8 cellular contexts compared by ENCODE assay signal in genomic region chr1:178055779-178056471, GRCh38. TPM values are rescaled to one million over a fixed set of nuclear protein-coding genes. Genes with fewer than 3 reads are reported as not detected.
DNase-seq lines count a peak whose midpoint lies in the region; ATAC-seq and TF ChIP-seq lines count a peak whose summit lies in the region.

No MANE protein-coding gene starts in this region.

- CTCF ChIA-PET in CD4-positive, alpha-beta T cell (lab: Charles Lee) = no interaction called here

- peaks cover 17% of the 10 kb centered on the region for H3K4me1 ChIP-seq in stomach smooth muscle (ENCODE audit: control insufficient read depth, insufficient read depth, low read length)

- H3K4me3 ChIP-seq in stomach smooth muscle (ENCODE audit: low read length in 2 of 2) = no peak overlapping the region

- intact Hi-C loops in CD4-positive, alpha-beta T cell (cut with DNase I, micrococcal nuclease) = no loop called here

- H3K9me3 ChIP-seq in stomach smooth muscle (ENCODE audit: control insufficient read depth in 2 of 2, low read length in 2 of 2) = no peaks in the 10 kb centered on the region
- H3K9me3 ChIP-seq in CD4-positive, alpha-beta T cell (ENCODE audit: control insufficient read depth, low read length) = no peaks in the 10 kb centered on the region

- no peaks in the 10 kb centered on the region for H3K27me3 ChIP-seq in stomach smooth muscle (ENCODE audit: control insufficient read depth in 1 of 2, insufficient read depth in 2 of 2, low read length in 2 of 2)
- H3K27me3 ChIP-seq in CD4-positive, alpha-beta T cell (ENCODE audit: control insufficient read depth, insufficient read depth, low read length) = no peaks in the 10 kb centered on the region

- H3K9ac ChIP-seq in stomach smooth muscle (ENCODE audit: low read length in 2 of 2) = no peak overlapping the region

- peaks cover 5% of the 10 kb centered on the region for H3K27me3 Mint-ChIP-seq in CD4-positive, alpha-beta T cell

- H3K4me3 Mint-ChIP-seq in CD4-positive, alpha-beta T cell = no peak overlapping the region

- no peaks in the 10 kb centered on the region for H3K4me1 Mint-ChIP-seq in CD4-positive, alpha-beta T cell (ENCODE audit: low read depth)

- no peaks in the 10 kb centered on the region for H3K36me3 Mint-ChIP-seq in CD4-positive, alpha-beta T cell (ENCODE audit: low read depth)

- peak overlapping the region; percentile 11 for H3K27ac ChIP-seq in stomach smooth muscle (ENCODE audit: low read length)
- H3K27ac ChIP-seq in CD4-positive, alpha-beta T cell (ENCODE audit: low read depth, low read length) = no peak overlapping the region

- POLR2A ChIA-PET in CD4-positive, alpha-beta T cell (lab: Charles Lee) = no interaction called here

- no peaks in the 10 kb centered on the region for H3K36me3 ChIP-seq in stomach smooth muscle (ENCODE audit: control insufficient read depth in 2 of 2, insufficient read depth in 2 of 2, low read length in 2 of 2)

- DNase-seq in RKO (ENCODE audit: low spot score) (peak; percentile 22), germinal center (ENCODE audit: low spot score) (peak; percentile 36), D341Med (ENCODE audit: low spot score) (no peak)
- DNase-seq in central memory CD4-positive, alpha-beta T cell = no peak
- no peak for DNase-seq in CD4-positive, alpha-beta T cell

- no peak overlapping the region for H3K27ac Mint-ChIP-seq in CD4-positive, alpha-beta T cell

- no peak for TF ChIP-seq CTCF in CD4-positive, alpha-beta T cell (IDR thresholded peaks at IDR 0.05)

- ATAC-seq in GM19328 (IDR thresholded peaks at IDR 0.05; ENCODE audit: unreplicated experiment) (peak; percentile 94), HG03095 (IDR thresholded peaks at IDR 0.05; ENCODE audit: unreplicated experiment) (peak; percentile 96)
- ATAC-seq in CD4-positive, alpha-beta T cell (ENCODE audit: poor library complexity) = no peak

- no peaks in the 10 kb centered on the region for H3K9me3 Mint-ChIP-seq in CD4-positive, alpha-beta T cell

RNA-seq across cellular contexts. Expression of gene RASAL2, which starts 38.0 kb away (rescaled TPM):
- under 1 TPM in 1 of 2 experiments, not detected in 1; 0.03 TPM for total RNA-seq in CD4-positive, alpha-beta T cell

Comparison
In these comparisons a context has a peak if more than half of its experiments do, and no peak if none do; other contexts are left out.
1. DNase-seq: peak in RKO (single experiment) and germinal center (single experiment); none in central memory CD4-positive, alpha-beta T cell (single experiment), CD4-positive, alpha-beta T cell (0 of 10) and D341Med (single experiment).